In the genomic region with DNA sequence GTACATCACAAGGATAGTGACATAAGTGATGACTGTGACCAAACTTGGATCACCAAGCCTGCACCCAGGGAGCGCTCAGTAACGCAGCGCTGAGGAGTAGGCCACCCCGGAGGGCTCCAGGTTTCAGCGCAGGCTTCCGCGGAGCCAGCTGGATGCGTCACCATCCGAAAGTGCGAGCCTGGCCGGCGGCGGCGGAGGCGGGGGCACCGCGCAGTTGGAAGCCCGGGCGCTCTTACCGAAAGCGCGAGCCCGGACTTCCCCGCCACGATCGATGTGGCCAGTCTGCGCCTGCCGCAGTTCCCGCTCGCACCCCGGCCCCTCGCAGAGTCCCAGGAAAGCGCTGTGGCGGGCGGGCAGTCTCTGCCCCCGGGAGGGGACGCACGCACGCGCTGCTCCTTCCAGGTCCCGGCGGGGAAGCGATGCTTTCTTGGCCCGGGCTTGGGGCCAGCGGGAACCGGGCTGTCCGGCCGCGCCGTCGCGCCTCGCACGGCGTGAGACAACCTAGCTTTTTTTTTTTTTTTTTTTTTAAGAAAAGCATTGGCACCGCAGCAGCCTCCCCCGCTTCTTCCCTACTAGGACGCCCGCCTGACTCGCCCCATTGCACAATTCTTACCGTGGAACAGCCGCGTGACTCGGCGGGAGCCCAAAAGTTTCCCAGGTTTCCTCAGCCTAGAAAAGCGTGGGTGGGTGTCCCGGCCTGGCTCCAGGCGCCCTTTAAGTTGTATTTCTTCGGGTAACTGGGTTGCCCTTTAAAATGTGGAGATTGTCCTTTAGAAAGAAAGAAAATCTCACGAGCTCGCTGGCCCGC, we compare ENCODE assay signal across 1 cellular context.
TF ChIP-seq lines count a peak whose summit lies in the region.

No MANE protein-coding gene starts in this region.

TF ChIP-seq in HepG2, 621 proteins besides CTCF, POLR2A, EP300 and RAD21 (continued from another document and continues in another):
- TF ChIP-seq NONO (IDR thresholded peaks at IDR 0.05) (no peak), NONO (CRISPR knock-in tag; conservative IDR thresholded peaks at IDR 0.05) (0 out of 2 replicates have a peak, but pooled peaks have one; percentile 32), NR2F6 (IDR thresholded peaks at IDR 0.05) (no peak), NR2F6 (CRISPR knock-in tag; IDR thresholded peaks at IDR 0.05) (no peak), HDAC1 (CRISPR knock-in tag; IDR thresholded peaks at IDR 0.05) (peak; percentile 23; the same call in 1 of the 2 replicates), SOX5 (CRISPR knock-in tag; IDR thresholded peaks at IDR 0.05; ENCODE audit: borderline replicate concordance) (no peak; the same call in 1 of the 2 replicates), ZFP1 (CRISPR knock-in tag; IDR thresholded peaks at IDR 0.05) (no peak), XRCC5 (optimal IDR thresholded peaks at IDR 0.05; ENCODE audit: low read length) (peak; percentile 57), HIVEP1 (CRISPR knock-in tag; IDR thresholded peaks at IDR 0.05) (peak; percentile 40; the same call in 1 of the 2 replicates), TBX2 (CRISPR knock-in tag; IDR thresholded peaks at IDR 0.05; ENCODE audit: borderline replicate concordance) (peak; percentile 31; the same call in 1 of the 2 replicates), SRSF1 (optimal IDR thresholded peaks at IDR 0.05; ENCODE audit: low read depth, low read length) (no peak), LCORL (IDR thresholded peaks at IDR 0.05) (no peak), LCORL (CRISPR knock-in tag; IDR thresholded peaks at IDR 0.05) (peak; percentile 21; the same call in 1 of the 2 replicates), ZNF607 (CRISPR knock-in tag; IDR thresholded peaks at IDR 0.05; ENCODE audit: borderline replicate concordance) (peak; percentile 66; the same call in 1 of the 2 replicates), FOSL2 (CRISPR knock-in tag; IDR thresholded peaks at IDR 0.05) (peak; percentile 69), SKI (IDR thresholded peaks at IDR 0.05; ENCODE audit: partially characterized antibody) (peak; percentile 90), NRL (CRISPR knock-in tag; IDR thresholded peaks at IDR 0.05; ENCODE audit: borderline replicate concordance) (peak; percentile 39; the same call in 1 of the 2 replicates), CREB1 (IDR thresholded peaks at IDR 0.05) (peak; percentile 67), CREB1 (CRISPR knock-in tag; IDR thresholded peaks at IDR 0.05) (no peak), ZFAT (CRISPR knock-in tag; conservative IDR thresholded peaks at IDR 0.05) (no peak), FOXJ3 (CRISPR knock-in tag; IDR thresholded peaks at IDR 0.05; ENCODE audit: borderline replicate concordance) (no peak), DPF2 (CRISPR knock-in tag; IDR thresholded peaks at IDR 0.05; ENCODE audit: borderline replicate concordance, low read depth) (no peak), DR1 (CRISPR knock-in tag; IDR thresholded peaks at IDR 0.05) (0 out of 2 replicates have a peak, but pooled peaks have one; percentile 35)
- TF ChIP-seq, protein P1, sequence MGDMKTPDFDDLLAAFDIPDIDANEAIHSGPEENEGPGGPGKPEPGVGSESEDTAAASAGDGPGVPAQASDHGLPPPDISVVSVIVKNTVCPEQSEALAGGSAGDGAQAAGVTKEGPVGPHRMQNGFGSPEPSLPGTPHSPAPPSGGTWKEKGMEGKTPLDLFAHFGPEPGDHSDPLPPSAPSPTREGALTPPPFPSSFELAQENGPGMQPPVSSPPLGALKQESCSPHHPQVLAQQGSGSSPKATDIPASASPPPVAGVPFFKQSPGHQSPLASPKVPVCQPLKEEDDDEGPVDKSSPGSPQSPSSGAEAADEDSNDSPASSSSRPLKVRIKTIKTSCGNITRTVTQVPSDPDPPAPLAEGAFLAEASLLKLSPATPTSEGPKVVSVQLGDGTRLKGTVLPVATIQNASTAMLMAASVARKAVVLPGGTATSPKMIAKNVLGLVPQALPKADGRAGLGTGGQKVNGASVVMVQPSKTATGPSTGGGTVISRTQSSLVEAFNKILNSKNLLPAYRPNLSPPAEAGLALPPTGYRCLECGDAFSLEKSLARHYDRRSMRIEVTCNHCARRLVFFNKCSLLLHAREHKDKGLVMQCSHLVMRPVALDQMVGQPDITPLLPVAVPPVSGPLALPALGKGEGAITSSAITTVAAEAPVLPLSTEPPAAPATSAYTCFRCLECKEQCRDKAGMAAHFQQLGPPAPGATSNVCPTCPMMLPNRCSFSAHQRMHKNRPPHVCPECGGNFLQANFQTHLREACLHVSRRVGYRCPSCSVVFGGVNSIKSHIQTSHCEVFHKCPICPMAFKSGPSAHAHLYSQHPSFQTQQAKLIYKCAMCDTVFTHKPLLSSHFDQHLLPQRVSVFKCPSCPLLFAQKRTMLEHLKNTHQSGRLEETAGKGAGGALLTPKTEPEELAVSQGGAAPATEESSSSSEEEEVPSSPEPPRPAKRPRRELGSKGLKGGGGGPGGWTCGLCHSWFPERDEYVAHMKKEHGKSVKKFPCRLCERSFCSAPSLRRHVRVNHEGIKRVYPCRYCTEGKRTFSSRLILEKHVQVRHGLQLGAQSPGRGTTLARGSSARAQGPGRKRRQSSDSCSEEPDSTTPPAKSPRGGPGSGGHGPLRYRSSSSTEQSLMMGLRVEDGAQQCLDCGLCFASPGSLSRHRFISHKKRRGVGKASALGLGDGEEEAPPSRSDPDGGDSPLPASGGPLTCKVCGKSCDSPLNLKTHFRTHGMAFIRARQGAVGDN (CRISPR knock-in tag; IDR thresholded peaks at IDR 0.05), result peak; percentile 77
- TF ChIP-seq, protein P2, sequence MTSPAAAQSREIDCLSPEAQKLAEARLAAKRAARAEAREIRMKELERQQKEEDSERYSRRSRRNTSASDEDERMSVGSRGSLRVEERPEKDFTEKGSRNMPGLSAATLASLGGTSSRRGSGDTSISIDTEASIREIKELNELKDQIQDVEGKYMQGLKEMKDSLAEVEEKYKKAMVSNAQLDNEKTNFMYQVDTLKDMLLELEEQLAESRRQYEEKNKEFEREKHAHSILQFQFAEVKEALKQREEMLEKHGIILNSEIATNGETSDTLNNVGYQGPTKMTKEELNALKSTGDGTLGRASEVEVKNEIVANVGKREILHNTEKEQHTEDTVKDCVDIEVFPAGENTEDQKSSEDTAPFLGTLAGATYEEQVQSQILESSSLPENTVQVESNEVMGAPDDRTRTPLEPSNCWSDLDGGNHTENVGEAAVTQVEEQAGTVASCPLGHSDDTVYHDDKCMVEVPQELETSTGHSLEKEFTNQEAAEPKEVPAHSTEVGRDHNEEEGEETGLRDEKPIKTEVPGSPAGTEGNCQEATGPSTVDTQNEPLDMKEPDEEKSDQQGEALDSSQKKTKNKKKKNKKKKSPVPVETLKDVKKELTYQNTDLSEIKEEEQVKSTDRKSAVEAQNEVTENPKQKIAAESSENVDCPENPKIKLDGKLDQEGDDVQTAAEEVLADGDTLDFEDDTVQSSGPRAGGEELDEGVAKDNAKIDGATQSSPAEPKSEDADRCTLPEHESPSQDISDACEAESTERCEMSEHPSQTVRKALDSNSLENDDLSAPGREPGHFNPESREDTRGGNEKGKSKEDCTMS (CRISPR knock-in tag; conservative IDR thresholded peaks at IDR 0.05), result no peak
- TF ChIP-seq, protein P3, sequence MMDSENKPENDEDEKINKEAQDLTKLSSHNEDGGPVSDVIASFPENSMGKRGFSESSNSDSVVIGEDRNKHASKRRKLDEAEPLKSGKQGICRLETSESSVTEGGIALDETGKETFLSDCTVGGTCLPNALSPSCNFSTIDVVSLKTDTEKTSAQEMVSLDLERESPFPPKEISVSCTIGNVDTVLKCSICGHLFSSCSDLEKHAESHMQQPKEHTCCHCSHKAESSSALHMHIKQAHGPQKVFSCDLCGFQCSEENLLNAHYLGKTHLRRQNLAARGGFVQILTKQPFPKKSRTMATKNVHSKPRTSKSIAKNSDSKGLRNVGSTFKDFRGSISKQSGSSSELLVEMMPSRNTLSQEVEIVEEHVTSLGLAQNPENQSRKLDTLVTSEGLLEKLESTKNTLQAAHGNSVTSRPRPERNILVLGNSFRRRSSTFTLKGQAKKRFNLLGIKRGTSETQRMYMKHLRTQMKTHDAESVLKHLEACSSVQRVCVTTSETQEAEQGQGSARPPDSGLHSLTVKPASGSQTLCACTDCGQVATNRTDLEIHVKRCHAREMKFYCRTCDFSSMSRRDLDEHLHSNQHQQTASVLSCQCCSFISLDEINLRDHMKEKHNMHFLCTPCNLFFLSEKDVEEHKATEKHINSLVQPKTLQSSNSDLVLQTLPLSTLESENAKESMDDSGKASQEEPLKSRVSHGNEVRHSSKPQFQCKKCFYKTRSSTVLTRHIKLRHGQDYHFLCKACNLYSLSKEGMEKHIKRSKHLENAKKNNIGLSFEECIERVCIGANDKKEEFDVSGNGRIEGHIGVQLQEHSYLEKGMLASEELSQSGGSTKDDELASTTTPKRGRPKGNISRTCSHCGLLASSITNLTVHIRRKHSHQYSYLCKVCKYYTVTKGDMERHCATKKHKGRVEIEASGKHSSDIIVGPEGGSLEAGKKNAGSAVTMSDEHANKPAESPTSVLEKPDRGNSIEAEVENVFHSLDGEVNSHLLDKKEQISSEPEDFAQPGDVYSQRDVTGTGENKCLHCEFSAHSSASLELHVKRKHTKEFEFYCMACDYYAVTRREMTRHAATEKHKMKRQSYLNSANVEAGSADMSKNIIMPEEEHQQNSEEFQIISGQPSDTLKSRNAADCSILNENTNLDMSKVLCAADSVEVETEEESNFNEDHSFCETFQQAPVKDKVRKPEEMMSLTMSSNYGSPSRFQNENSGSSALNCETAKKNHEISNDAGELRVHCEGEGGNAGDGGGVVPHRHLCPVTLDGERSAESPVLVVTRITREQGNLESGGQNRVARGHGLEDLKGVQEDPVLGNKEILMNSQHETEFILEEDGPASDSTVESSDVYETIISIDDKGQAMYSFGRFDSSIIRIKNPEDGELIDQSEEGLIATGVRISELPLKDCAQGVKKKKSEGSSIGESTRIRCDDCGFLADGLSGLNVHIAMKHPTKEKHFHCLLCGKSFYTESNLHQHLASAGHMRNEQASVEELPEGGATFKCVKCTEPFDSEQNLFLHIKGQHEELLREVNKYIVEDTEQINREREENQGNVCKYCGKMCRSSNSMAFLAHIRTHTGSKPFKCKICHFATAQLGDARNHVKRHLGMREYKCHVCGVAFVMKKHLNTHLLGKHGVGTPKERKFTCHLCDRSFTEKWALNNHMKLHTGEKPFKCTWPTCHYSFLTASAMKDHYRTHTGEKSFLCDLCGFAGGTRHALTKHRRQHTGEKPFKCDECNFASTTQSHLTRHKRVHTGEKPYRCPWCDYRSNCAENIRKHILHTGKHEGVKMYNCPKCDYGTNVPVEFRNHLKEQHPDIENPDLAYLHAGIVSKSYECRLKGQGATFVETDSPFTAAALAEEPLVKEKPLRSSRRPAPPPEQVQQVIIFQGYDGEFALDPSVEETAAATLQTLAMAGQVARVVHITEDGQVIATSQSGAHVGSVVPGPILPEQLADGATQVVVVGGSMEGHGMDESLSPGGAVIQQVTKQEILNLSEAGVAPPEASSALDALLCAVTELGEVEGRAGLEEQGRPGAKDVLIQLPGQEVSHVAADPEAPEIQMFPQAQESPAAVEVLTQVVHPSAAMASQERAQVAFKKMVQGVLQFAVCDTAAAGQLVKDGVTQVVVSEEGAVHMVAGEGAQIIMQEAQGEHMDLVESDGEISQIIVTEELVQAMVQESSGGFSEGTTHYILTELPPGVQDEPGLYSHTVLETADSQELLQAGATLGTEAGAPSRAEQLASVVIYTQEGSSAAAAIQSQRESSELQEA (CRISPR knock-in tag; IDR thresholded peaks at IDR 0.05; ENCODE audit: not compliant biosample characterization), result peak; percentile 72
- TF ChIP-seq, protein P4, sequence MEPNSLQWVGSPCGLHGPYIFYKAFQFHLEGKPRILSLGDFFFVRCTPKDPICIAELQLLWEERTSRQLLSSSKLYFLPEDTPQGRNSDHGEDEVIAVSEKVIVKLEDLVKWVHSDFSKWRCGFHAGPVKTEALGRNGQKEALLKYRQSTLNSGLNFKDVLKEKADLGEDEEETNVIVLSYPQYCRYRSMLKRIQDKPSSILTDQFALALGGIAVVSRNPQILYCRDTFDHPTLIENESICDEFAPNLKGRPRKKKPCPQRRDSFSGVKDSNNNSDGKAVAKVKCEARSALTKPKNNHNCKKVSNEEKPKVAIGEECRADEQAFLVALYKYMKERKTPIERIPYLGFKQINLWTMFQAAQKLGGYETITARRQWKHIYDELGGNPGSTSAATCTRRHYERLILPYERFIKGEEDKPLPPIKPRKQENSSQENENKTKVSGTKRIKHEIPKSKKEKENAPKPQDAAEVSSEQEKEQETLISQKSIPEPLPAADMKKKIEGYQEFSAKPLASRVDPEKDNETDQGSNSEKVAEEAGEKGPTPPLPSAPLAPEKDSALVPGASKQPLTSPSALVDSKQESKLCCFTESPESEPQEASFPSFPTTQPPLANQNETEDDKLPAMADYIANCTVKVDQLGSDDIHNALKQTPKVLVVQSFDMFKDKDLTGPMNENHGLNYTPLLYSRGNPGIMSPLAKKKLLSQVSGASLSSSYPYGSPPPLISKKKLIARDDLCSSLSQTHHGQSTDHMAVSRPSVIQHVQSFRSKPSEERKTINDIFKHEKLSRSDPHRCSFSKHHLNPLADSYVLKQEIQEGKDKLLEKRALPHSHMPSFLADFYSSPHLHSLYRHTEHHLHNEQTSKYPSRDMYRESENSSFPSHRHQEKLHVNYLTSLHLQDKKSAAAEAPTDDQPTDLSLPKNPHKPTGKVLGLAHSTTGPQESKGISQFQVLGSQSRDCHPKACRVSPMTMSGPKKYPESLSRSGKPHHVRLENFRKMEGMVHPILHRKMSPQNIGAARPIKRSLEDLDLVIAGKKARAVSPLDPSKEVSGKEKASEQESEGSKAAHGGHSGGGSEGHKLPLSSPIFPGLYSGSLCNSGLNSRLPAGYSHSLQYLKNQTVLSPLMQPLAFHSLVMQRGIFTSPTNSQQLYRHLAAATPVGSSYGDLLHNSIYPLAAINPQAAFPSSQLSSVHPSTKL (CRISPR knock-in tag; IDR thresholded peaks at IDR 0.05), result peak; percentile 43; the same call in 1 of the 2 replicates
- TF ChIP-seq, protein P5, sequence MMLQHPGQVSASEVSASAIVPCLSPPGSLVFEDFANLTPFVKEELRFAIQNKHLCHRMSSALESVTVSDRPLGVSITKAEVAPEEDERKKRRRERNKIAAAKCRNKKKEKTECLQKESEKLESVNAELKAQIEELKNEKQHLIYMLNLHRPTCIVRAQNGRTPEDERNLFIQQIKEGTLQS (CRISPR knock-in tag; IDR thresholded peaks at IDR 0.05), result 0 out of 2 replicates have a peak, but pooled peaks have one; percentile 16
- TF ChIP-seq, protein P6, sequence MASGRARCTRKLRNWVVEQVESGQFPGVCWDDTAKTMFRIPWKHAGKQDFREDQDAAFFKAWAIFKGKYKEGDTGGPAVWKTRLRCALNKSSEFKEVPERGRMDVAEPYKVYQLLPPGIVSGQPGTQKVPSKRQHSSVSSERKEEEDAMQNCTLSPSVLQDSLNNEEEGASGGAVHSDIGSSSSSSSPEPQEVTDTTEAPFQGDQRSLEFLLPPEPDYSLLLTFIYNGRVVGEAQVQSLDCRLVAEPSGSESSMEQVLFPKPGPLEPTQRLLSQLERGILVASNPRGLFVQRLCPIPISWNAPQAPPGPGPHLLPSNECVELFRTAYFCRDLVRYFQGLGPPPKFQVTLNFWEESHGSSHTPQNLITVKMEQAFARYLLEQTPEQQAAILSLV (CRISPR knock-in tag; IDR thresholded peaks at IDR 0.05; ENCODE audit: borderline replicate concordance), result peak; percentile 55; the same call in 1 of the 2 replicates
- TF ChIP-seq, protein P7, sequence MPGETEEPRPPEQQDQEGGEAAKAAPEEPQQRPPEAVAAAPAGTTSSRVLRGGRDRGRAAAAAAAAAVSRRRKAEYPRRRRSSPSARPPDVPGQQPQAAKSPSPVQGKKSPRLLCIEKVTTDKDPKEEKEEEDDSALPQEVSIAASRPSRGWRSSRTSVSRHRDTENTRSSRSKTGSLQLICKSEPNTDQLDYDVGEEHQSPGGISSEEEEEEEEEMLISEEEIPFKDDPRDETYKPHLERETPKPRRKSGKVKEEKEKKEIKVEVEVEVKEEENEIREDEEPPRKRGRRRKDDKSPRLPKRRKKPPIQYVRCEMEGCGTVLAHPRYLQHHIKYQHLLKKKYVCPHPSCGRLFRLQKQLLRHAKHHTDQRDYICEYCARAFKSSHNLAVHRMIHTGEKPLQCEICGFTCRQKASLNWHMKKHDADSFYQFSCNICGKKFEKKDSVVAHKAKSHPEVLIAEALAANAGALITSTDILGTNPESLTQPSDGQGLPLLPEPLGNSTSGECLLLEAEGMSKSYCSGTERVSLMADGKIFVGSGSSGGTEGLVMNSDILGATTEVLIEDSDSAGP (CRISPR knock-in tag; IDR thresholded peaks at IDR 0.05; ENCODE audit: borderline replicate concordance), result peak; percentile 57; the same call in 1 of the 2 replicates
